Comparison of ENCODE assay signal across 14 cellular contexts in the genomic region with DNA sequence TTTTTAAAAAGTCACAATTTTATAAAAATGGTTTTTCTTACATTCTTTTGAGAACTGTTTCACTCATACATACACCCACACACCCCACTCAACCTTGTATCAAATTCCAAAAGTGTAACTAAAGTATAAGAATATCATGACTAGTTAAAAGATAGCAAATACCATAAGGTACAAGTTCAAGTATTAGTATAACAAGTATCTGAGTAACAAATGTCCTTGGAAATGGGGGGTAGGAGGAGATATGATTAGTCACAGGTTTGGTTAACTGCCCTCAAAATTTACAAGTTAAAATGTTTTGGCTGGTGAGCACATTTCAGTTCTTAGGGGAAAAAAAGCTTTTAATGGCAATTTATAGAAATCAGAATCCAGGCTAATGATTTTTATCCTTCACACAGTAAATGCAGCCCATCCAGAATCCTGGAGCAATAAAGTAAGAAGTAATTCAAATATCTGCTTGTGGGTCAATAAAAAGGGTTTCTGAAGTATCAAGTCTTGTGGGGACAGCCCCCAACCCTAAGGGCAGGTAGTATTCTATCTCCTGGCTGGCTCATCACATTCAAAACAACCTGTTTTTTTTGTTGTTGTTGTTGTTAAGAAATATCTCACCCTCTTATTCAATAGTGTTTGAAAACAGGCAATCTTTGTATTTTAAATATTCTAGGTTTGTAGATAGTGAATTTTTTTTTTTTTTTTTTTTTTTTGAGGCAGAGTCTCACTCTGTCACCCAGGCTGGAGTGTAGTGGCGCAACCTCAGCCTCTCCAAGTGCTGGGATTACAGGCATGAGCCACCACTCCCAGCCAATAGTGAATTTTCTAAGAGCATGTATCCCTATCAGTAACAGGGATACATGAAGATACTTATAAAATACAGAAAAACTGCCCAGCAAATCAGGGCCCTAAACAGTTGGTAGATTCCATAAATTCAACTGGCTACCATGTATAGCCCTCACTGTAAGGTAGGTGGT. TPM values are rescaled to one million over a fixed set of nuclear protein-coding genes. Genes with fewer than 3 reads are reported as not detected.
DNase-seq lines count a peak whose midpoint lies in the region; ATAC-seq and TF ChIP-seq lines count a peak whose summit lies in the region.
"Had no signal": no experiment of that assay in that cellular context is flagged by ENCODE, and none has a peak within 500 bp of the region (broad histone marks: within the 10 kb centered on the region; RNA-seq: fewer than 3 reads in every experiment).

No MANE protein-coding gene starts in this region.

- H3K36me3 Mint-ChIP-seq in activated naive CD4-positive, alpha-beta T cell treated with anti-CD3 and anti-CD28 coated beads, Interleukin-2, amount 50 U/mL, for 24 hours: peaks cover 15% of the 10 kb centered on the region
- peaks cover 73% of the 10 kb centered on the region for H3K36me3 Mint-ChIP-seq in activated naive CD4-positive, alpha-beta T cell treated with anti-CD3 and anti-CD28 coated beads, Interleukin-2, amount 10 ng/mL, durations not matched to agents 7 days and 5 days
- no peaks in the 10 kb centered on the region for H3K36me3 Mint-ChIP-seq in T-helper 17 cell (ENCODE audit: low read depth)
- peaks cover 54% of the 10 kb centered on the region for H3K36me3 Mint-ChIP-seq in stimulated activated memory B cell treated with anti-CD40 and anti-IgM and Interleukin-4, amounts not matched to agents 10 μg/mL and 1 μg/mL and 100 μg/mL, for 72 hours

- no peak for TF ChIP-seq CTCF in BE2C (IDR thresholded peaks at IDR 0.05; ENCODE audit: low read depth, low read length)

- H3K27me3 ChIP-seq in BE2C: no peaks in the 10 kb centered on the region
- H3K27me3 ChIP-seq: Peyer's patch had no signal

- H3K4me1 ChIP-seq in BE2C: no peaks in the 10 kb centered on the region
- H3K4me1 ChIP-seq: Peyer's patch had no signal

- peak overlapping the region; percentile 57 for H3K27ac Mint-ChIP-seq in activated naive CD4-positive, alpha-beta T cell treated with anti-CD3 and anti-CD28 coated beads, Interleukin-2, amount 50 U/mL, for 24 hours
- no peak overlapping the region for H3K27ac Mint-ChIP-seq in activated naive CD4-positive, alpha-beta T cell treated with anti-CD3 and anti-CD28 coated beads, Interleukin-2, amount 10 ng/mL, durations not matched to agents 7 days and 5 days
- peak overlapping the region; percentile 41 for H3K27ac Mint-ChIP-seq in T-helper 17 cell
- no peak overlapping the region for H3K27ac Mint-ChIP-seq in stimulated activated memory B cell treated with anti-CD40 and anti-IgM and Interleukin-4, amounts not matched to agents 10 μg/mL and 1 μg/mL and 100 μg/mL, for 72 hours
- H3K27ac Mint-ChIP-seq: activated T-helper 1 cell treated with anti-CD3 and anti-CD28 coated beads, Interleukin-12 subunit alpha, Interleukin-12 subunit beta, Interleukin-2, Interleukin-4 antibody, amounts not matched to agents 30 ng/mL and 10 ng/mL and 1 ng/mL, durations not matched to agents 14 hours and 24 hours and 36 hours; endodermal cell had no signal

- CTCF ChIA-PET in activated naive CD4-positive, alpha-beta T cell treated with anti-CD3 and anti-CD28 coated beads, Interleukin-2, amount 10 ng/mL, durations not matched to agents 7 days and 5 days (lab: Charles Lee): interaction anchor here (1.7 kb wide), 1 partner anchor 283 kb away, joined by 3 read pairs; no protein-coding TSS in a partner anchor

- H3K36me3 ChIP-seq in BE2C: peaks cover 88% of the 10 kb centered on the region

- ATAC-seq in T-helper 17 cell: no peak
- ATAC-seq in HG02588 (IDR thresholded peaks at IDR 0.05; ENCODE audit: unreplicated experiment): no peak
- no peak for ATAC-seq in GM21717 (IDR thresholded peaks at IDR 0.05; ENCODE audit: unreplicated experiment)
- no peak for ATAC-seq in stimulated activated memory B cell treated with anti-CD40 and anti-IgM and Interleukin-4, amounts not matched to agents 10 μg/mL and 1 μg/mL and 100 μg/mL, for 72 hours

- H3K4me3 Mint-ChIP-seq in activated naive CD4-positive, alpha-beta T cell treated with anti-CD3 and anti-CD28 coated beads, Interleukin-2, amount 50 U/mL, for 24 hours: peak overlapping the region; percentile 17
- no peak overlapping the region for H3K4me3 Mint-ChIP-seq in activated naive CD4-positive, alpha-beta T cell treated with anti-CD3 and anti-CD28 coated beads, Interleukin-2, amount 10 ng/mL, durations not matched to agents 7 days and 5 days
- H3K4me3 Mint-ChIP-seq in T-helper 17 cell: no peak overlapping the region
- H3K4me3 Mint-ChIP-seq in stimulated activated memory B cell treated with anti-CD40 and anti-IgM and Interleukin-4, amounts not matched to agents 10 μg/mL and 1 μg/mL and 100 μg/mL, for 72 hours: no peak overlapping the region
- H3K4me3 Mint-ChIP-seq: activated T-helper 1 cell treated with anti-CD3 and anti-CD28 coated beads, Interleukin-12 subunit alpha, Interleukin-12 subunit beta, Interleukin-2, Interleukin-4 antibody, amounts not matched to agents 30 ng/mL and 10 ng/mL and 1 ng/mL, durations not matched to agents 14 hours and 24 hours and 36 hours; endodermal cell had no signal

- no peaks in the 10 kb centered on the region for H3K9me3 Mint-ChIP-seq in activated naive CD4-positive, alpha-beta T cell treated with anti-CD3 and anti-CD28 coated beads, Interleukin-2, amount 50 U/mL, for 24 hours
- no peaks in the 10 kb centered on the region for H3K9me3 Mint-ChIP-seq in activated naive CD4-positive, alpha-beta T cell treated with anti-CD3 and anti-CD28 coated beads, Interleukin-2, amount 10 ng/mL, durations not matched to agents 7 days and 5 days
- H3K9me3 Mint-ChIP-seq in stimulated activated memory B cell treated with anti-CD40 and anti-IgM and Interleukin-4, amounts not matched to agents 10 μg/mL and 1 μg/mL and 100 μg/mL, for 72 hours: no peaks in the 10 kb centered on the region
- H3K9me3 Mint-ChIP-seq: activated T-helper 1 cell treated with anti-CD3 and anti-CD28 coated beads, Interleukin-12 subunit alpha, Interleukin-12 subunit beta, Interleukin-2, Interleukin-4 antibody, amounts not matched to agents 30 ng/mL and 10 ng/mL and 1 ng/mL, durations not matched to agents 14 hours and 24 hours and 36 hours; endodermal cell had no signal

- H3K27me3 Mint-ChIP-seq in activated naive CD4-positive, alpha-beta T cell treated with anti-CD3 and anti-CD28 coated beads, Interleukin-2, amount 50 U/mL, for 24 hours: no peaks in the 10 kb centered on the region
- H3K27me3 Mint-ChIP-seq in activated naive CD4-positive, alpha-beta T cell treated with anti-CD3 and anti-CD28 coated beads, Interleukin-2, amount 10 ng/mL, durations not matched to agents 7 days and 5 days: no peaks in the 10 kb centered on the region
- H3K27me3 Mint-ChIP-seq in T-helper 17 cell: no peaks in the 10 kb centered on the region
- H3K27me3 Mint-ChIP-seq in stimulated activated memory B cell treated with anti-CD40 and anti-IgM and Interleukin-4, amounts not matched to agents 10 μg/mL and 1 μg/mL and 100 μg/mL, for 72 hours: no peaks in the 10 kb centered on the region

- no peak overlapping the region for H3K4me3 ChIP-seq in BE2C (ENCODE audit: low read depth, low read length)
- H3K4me3 ChIP-seq: Peyer's patch had no signal

- no peaks in the 10 kb centered on the region for H3K9me3 ChIP-seq in T-helper 17 cell (ENCODE audit: control insufficient read depth, low read length, poor library complexity, severe bottlenecking)
- no peaks in the 10 kb centered on the region for H3K9me3 ChIP-seq in BE2C
- H3K9me3 ChIP-seq: Peyer's patch had no signal

- H3K4me1 Mint-ChIP-seq in activated naive CD4-positive, alpha-beta T cell treated with anti-CD3 and anti-CD28 coated beads, Interleukin-2, amount 50 U/mL, for 24 hours: peaks cover 19% of the 10 kb centered on the region
- peaks cover 6% of the 10 kb centered on the region for H3K4me1 Mint-ChIP-seq in activated naive CD4-positive, alpha-beta T cell treated with anti-CD3 and anti-CD28 coated beads, Interleukin-2, amount 10 ng/mL, durations not matched to agents 7 days and 5 days
- H3K4me1 Mint-ChIP-seq in T-helper 17 cell: peaks cover 5% of the 10 kb centered on the region
- peaks cover 4% of the 10 kb centered on the region for H3K4me1 Mint-ChIP-seq in stimulated activated memory B cell treated with anti-CD40 and anti-IgM and Interleukin-4, amounts not matched to agents 10 μg/mL and 1 μg/mL and 100 μg/mL, for 72 hours
- H3K4me1 Mint-ChIP-seq: endodermal cell had no signal

- no peak for DNase-seq in activated naive CD4-positive, alpha-beta T cell treated with anti-CD3 and anti-CD28 coated beads, Interleukin-2, amount 10 ng/mL, durations not matched to agents 7 days and 5 days
- DNase-seq in T-helper 17 cell (no peak), hepatic stellate cell (ENCODE audit: low spot score) (peak; percentile 50), BE2C (no peak)
- DNase-seq: C1 segment of cervical spinal cord, endodermal cell, NCI-H1930, NCI-H524, Peyer's patch had no signal

RNA-seq across cellular contexts. Expression of gene IAH1, which starts 14.5 kb away (rescaled TPM):
- 10 to 100 TPM; 43.6 to 45.2 TPM for total RNA-seq in T-helper 17 cell
- polyA plus RNA-seq in BE2C (2012; ENCODE audit: insufficient read depth, insufficient read length, low read depth): 30.5 TPM

Comparison
In these comparisons a context has a peak if more than half of its experiments do, and no peak if none do; other contexts are left out.
1. H3K27ac Mint-ChIP-seq: peak in activated naive CD4-positive, alpha-beta T cell treated with anti-CD3 and anti-CD28 coated beads, Interleukin-2, amount 50 U/mL, for 24 hours (single experiment) and T-helper 17 cell (single experiment); none in activated naive CD4-positive, alpha-beta T cell treated with anti-CD3 and anti-CD28 coated beads, Interleukin-2, amount 10 ng/mL, durations not matched to agents 7 days and 5 days (single experiment) and stimulated activated memory B cell treated with anti-CD40 and anti-IgM and Interleukin-4, amounts not matched to agents 10 μg/mL and 1 μg/mL and 100 μg/mL, for 72 hours (single experiment).